Comparison of ENCODE assay signal across 11 cellular contexts in genomic region chr2:172480301-172481218, GRCh38. TPM values are rescaled to one million over a fixed set of nuclear protein-coding genes. Genes with fewer than 3 reads are reported as not detected.
DNase-seq lines count a peak whose midpoint lies in the region; ATAC-seq and TF ChIP-seq lines count a peak whose summit lies in the region.
"Had no signal": no experiment of that assay in that cellular context is flagged by ENCODE, and none has a peak within 500 bp of the region (broad histone marks: within the 10 kb centered on the region; RNA-seq: fewer than 3 reads in every experiment).

No MANE protein-coding gene starts in this region.

- no peak for TF ChIP-seq EP300 in SK-N-SH (IDR thresholded peaks at IDR 0.05; ENCODE audit: borderline replicate concordance in 1 of 2, low read depth in 1 of 2, low read length in 1 of 2)

- DNase-seq in GM03348 (ENCODE audit: low spot score) (peak; percentile 31), SK-N-SH (no peak), cardiac muscle cell (ENCODE audit: low read depth in 1 of 2, low spot score in 1 of 2) (peak; percentile 13 to 51), sciatic nerve (ENCODE audit: low spot score) (no peak), DMS114 treated with DMSO at 0.1 percent for 48 hours (lab: John Stamatoyannopoulos, UW; ENCODE audit: unreplicated experiment) (no peak), NCI-H2171 treated with DMSO at 0.1 percent for 48 hours (lab: John Stamatoyannopoulos, UW) (no peak)
- no peak for DNase-seq in activated CD4-positive, CD25-positive, alpha-beta regulatory T cell (lab: John Stamatoyannopoulos, UW)
- DNase-seq: activated B cell treated with CpG ODN at 0.5 μM for 24 hours; central memory CD4-positive, alpha-beta T cell; stimulated activated CD4-positive, alpha-beta T cell treated with anti-CD3 and anti-CD28 coated beads, Interleukin-2, amount 100 ng/mL, for 24 hours had no signal

- H3K4me3 ChIP-seq in SK-N-SH (ENCODE audit: low read depth in 2 of 2, low read length in 1 of 2) (no peak overlapping the region), cardiac muscle cell (no peak overlapping the region)

- 85% methylated on average over 12 of the region's 12 CpGs for WGBS in SK-N-SH (ENCODE audit: low lambda C conversion rate)

- H3K4me2 ChIP-seq in SK-N-SH: no peak overlapping the region

- intact Hi-C loops in sciatic nerve (cut with DNase I): no loop called here

- H3F3A ChIP-seq in SK-N-SH (replicated peaks; ENCODE audit: insufficient read depth): peaks cover 5% of the 10 kb centered on the region

- no peak for TF ChIP-seq RAD21 in SK-N-SH (IDR thresholded peaks at IDR 0.05; ENCODE audit: low read length)

- no peaks in the 10 kb centered on the region for H4K20me1 ChIP-seq in SK-N-SH (ENCODE audit: insufficient read depth)

- H3K9me3 ChIP-seq in SK-N-SH (no peaks in the 10 kb centered on the region), cardiac muscle cell (ENCODE audit: low read depth) (no peaks in the 10 kb centered on the region)

- H3K36me3 ChIP-seq in SK-N-SH (replicated peaks in 1 of 2; ENCODE audit: control insufficient read depth in 1 of 2, insufficient read depth in 2 of 2, low read length in 1 of 2) (peaks cover 6 to 38% of the 10 kb centered on the region in 2 experiments), cardiac muscle cell (no peaks in the 10 kb centered on the region)

- H3K79me2 ChIP-seq in SK-N-SH (ENCODE audit: insufficient read depth): no peaks in the 10 kb centered on the region

- ATAC-seq in sciatic nerve (peak; percentile 66), HG02938 (IDR thresholded peaks at IDR 0.05; ENCODE audit: unreplicated experiment) (no peak)

- H3K27ac ChIP-seq in SK-N-SH (ENCODE audit: low read depth in 2 of 2, low read length in 1 of 2) (no peak overlapping the region), cardiac muscle cell (peak overlapping the region; percentile 76)

- CTCF ChIA-PET in SK-N-SH (lab: Yijun Ruan, JAX): interaction anchor here (1.2 to 7.5 kb wide), 3 partner anchors 14 to 378 kb away, joined by 3 to 64 read pairs (median 27); partner anchors contain the start of gene DLX2

- POLR2A ChIA-PET in SK-N-SH (lab: Yijun Ruan, JAX): no interaction called here

- H3K27me3 ChIP-seq in SK-N-SH (ENCODE audit: insufficient read depth) (no peaks in the 10 kb centered on the region), cardiac muscle cell (no peaks in the 10 kb centered on the region)

- H3K4me1 ChIP-seq in SK-N-SH (ENCODE audit: control insufficient read depth in 1 of 2, insufficient read depth in 2 of 2, low read depth in 1 of 2, low read length in 1 of 2) (peaks cover 0 to 6% of the 10 kb centered on the region in 2 experiments; a peak in 1 of 4 replicates), cardiac muscle cell (ENCODE audit: low read depth) (peaks cover 18% of the 10 kb centered on the region)

- H3K9ac ChIP-seq in SK-N-SH: no peak overlapping the region

- 0 out of 2 replicates have a peak overlapping the region, but pooled peaks have one; percentile 8 for H2AFZ ChIP-seq in SK-N-SH (ENCODE audit: low read depth)

- no peak for TF ChIP-seq CTCF in SK-N-SH (IDR thresholded peaks at IDR 0.05)
- TF ChIP-seq CTCF in cardiac muscle cell (IDR thresholded peaks at IDR 0.05; ENCODE audit: low read depth, low read length): no peak

- no peaks in the 10 kb centered on the region for H3K9me2 ChIP-seq in SK-N-SH

TF ChIP-seq in SK-N-SH, 30 proteins besides CTCF, POLR2A, EP300 and RAD21:
- TF ChIP-seq PBX3 (IDR thresholded peaks at IDR 0.05) (no peak), JUND (IDR thresholded peaks at IDR 0.05) (0 out of 2 replicates have a peak, but pooled peaks have one; percentile 10), FOSL2 (IDR thresholded peaks at IDR 0.05; ENCODE audit: borderline replicate concordance, low read depth) (0 out of 2 replicates have a peak, but pooled peaks have one; percentile 5), NFIC (IDR thresholded peaks at IDR 0.05; ENCODE audit: borderline replicate concordance) (no peak), POLR2AphosphoS5 (IDR thresholded peaks at IDR 0.05; ENCODE audit: low read depth, low read length) (no peak)

RNA-seq across cellular contexts. Expression of gene ITGA6, which starts 53.2 kb away (rescaled TPM):
- polyA plus RNA-seq in SK-N-SH (2012; rRNA removed) (25.9 and 26.0 TPM in 2 replicates), cardiac muscle cell (16.3 and 22.3 TPM in 2 replicates)
- 32.9 and 33.9 TPM in 2 replicates for polyA plus RNA-seq in SK-N-SH (2012; cell fraction: cytosol; rRNA removed)
- 21.2 and 45.3 TPM in 2 replicates for polyA plus RNA-seq in SK-N-SH (2012; cell fraction: nucleus; rRNA removed)
- total RNA-seq in cardiac muscle cell (20.5 and 28.3 TPM in 2 replicates), sciatic nerve (606 TPM)

Comparison
In these comparisons a context has a peak if more than half of its experiments do, and no peak if none do; other contexts are left out.
1. DNase-seq: peak in GM03348 (single experiment) and cardiac muscle cell (2 of 2); none in SK-N-SH (single experiment), sciatic nerve (single experiment), activated CD4-positive, CD25-positive, alpha-beta regulatory T cell (0 of 4), DMS114 treated with DMSO at 0.1 percent for 48 hours (single experiment) and NCI-H2171 treated with DMSO at 0.1 percent for 48 hours (single experiment).
2. RNA of gene ITGA6, which starts 53.2 kb away (total RNA-seq): 606 TPM in sciatic nerve (single experiment); 20.5 to 28.3 TPM in cardiac muscle cell; every median in the first group is over 10 times any median in the second.